ENCODE assay signal across 3 cellular contexts in the genomic region with DNA sequence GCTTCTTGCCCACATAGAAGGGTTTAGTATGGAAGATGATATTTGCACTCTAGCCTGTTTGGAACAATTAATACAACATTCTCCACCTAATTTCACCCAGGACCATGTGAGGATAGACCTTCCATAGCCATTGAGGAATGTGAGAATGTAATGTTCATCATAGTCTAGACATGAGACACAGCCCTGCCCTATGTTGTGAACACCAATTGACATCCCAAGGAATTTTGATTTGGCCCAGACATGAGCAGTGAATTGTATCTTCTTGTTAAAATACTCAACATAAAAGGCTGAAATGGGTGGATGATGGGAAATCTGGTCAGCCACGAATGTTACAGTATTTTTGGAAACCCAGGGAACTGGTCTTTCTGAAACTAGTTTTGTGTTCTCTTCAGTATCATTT.
"Had no signal": no experiment of that assay in that cellular context is flagged by ENCODE, and none has a peak within 500 bp of the region (broad histone marks: within the 10 kb centered on the region; RNA-seq: fewer than 3 reads in every experiment).

No MANE protein-coding gene starts in this region.

- DNase-seq: GDM1, GF-D8 had no signal

- ATAC-seq: GM12878 had no signal

- H3K4me3 ChIP-seq: GM12878 had no signal
